8 cellular contexts compared by ENCODE assay signal in the genomic region with DNA sequence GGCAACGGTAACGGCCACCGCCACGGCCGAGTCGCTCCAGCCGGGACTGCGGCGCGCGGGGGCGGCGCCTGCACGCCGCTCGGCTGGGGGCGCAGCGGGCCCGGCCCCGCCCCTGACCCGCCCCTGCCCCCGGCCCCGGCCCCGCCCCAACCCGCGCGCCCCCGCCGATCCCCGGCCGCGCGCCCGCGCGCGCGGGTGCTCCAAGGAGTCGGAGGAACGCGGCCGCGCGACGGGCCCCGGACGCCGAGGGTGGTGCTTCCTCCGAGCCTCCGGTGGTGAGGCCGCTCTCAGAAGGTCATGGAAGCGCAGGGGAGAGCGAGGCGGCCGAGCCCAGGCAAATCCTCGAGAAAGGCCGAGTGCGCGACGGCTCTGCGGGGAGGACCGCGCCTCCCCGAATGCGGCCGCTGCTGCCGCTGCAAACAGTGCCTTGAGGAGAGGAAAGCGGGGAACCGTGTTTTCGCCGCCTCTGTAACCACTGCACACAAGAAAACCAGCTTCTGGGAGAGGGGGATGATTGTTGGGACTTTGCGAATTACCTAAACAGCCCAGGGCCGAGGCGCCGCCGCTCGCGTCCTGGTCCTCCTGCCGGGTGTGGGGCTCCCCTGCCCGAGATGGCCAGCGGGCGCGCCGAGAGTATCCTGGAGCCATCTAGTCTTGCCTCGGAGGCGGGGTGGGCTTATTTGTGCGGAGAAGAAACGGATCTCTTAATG. TPM values are rescaled to one million over a fixed set of nuclear protein-coding genes. Genes with fewer than 3 reads are reported as not detected.
DNase-seq lines count a peak whose midpoint lies in the region; ATAC-seq and TF ChIP-seq lines count a peak whose summit lies in the region.

A gene with protein sequence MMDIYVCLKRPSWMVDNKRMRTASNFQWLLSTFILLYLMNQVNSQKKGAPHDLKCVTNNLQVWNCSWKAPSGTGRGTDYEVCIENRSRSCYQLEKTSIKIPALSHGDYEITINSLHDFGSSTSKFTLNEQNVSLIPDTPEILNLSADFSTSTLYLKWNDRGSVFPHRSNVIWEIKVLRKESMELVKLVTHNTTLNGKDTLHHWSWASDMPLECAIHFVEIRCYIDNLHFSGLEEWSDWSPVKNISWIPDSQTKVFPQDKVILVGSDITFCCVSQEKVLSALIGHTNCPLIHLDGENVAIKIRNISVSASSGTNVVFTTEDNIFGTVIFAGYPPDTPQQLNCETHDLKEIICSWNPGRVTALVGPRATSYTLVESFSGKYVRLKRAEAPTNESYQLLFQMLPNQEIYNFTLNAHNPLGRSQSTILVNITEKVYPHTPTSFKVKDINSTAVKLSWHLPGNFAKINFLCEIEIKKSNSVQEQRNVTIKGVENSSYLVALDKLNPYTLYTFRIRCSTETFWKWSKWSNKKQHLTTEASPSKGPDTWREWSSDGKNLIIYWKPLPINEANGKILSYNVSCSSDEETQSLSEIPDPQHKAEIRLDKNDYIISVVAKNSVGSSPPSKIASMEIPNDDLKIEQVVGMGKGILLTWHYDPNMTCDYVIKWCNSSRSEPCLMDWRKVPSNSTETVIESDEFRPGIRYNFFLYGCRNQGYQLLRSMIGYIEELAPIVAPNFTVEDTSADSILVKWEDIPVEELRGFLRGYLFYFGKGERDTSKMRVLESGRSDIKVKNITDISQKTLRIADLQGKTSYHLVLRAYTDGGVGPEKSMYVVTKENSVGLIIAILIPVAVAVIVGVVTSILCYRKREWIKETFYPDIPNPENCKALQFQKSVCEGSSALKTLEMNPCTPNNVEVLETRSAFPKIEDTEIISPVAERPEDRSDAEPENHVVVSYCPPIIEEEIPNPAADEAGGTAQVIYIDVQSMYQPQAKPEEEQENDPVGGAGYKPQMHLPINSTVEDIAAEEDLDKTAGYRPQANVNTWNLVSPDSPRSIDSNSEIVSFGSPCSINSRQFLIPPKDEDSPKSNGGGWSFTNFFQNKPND (minus strand): TSS at position 48 of the 710 bp plus-strand sequence. CDS start 25,999 bp downstream, outside the sequence.

- intact Hi-C loops in right lobe of liver (cut with DNase I) = no loop called here

- no peaks in the 10 kb centered on the region for H3K36me3 ChIP-seq in effector memory CD4-positive, alpha-beta T cell (ENCODE audit: control insufficient read depth, insufficient read depth, low read length)
- no peaks in the 10 kb centered on the region for H3K36me3 ChIP-seq in right lobe of liver

- no peaks in the 10 kb centered on the region for H3K9me3 ChIP-seq in effector memory CD4-positive, alpha-beta T cell (ENCODE audit: control insufficient read depth, low read length)
- H3K9me3 ChIP-seq in right lobe of liver = no peaks in the 10 kb centered on the region

- no peak for TF ChIP-seq POLR2A in right lobe of liver (IDR thresholded peaks at IDR 0.05)

- no peak for TF ChIP-seq CTCF in right lobe of liver (IDR thresholded peaks at IDR 0.05)

- H3K4me1 ChIP-seq in effector memory CD4-positive, alpha-beta T cell (ENCODE audit: control insufficient read depth, insufficient read depth, low read length, poor library complexity, severe bottlenecking) = peaks cover 5% of the 10 kb centered on the region
- H3K4me1 ChIP-seq in right lobe of liver = peaks cover 0 to 12% (median 2%) of the 10 kb centered on the region in 4 donors

- DNase-seq in DMS114 treated with DMSO at 0.1 percent for 48 hours (lab: John Stamatoyannopoulos, UW; ENCODE audit: unreplicated experiment) (peak; percentile 69), HCEC 1CT (peak; percentile 77), NCI-H2171 (lab: John Stamatoyannopoulos, UW) (peak; percentile 94), right lobe of liver (peak; percentile 75 to 77 (median 76))
- DNase-seq in activated CD8-positive, alpha-beta memory T cell treated with anti-CD3 and anti-CD28 coated beads for 24 hours = peak; percentile 73
- peak in 2 of 3 donors; percentile 13 to 15 for DNase-seq in effector memory CD4-positive, alpha-beta T cell
- DNase-seq in stimulated activated CD4-positive, alpha-beta T cell treated with anti-CD3 and anti-CD28 coated beads, Interleukin-2, amount 100 ng/mL, for 4 hours (ENCODE audit: low read depth) = peak; percentile 32

- peaks cover 16% of the 10 kb centered on the region for H3K27me3 ChIP-seq in effector memory CD4-positive, alpha-beta T cell (replicated peaks; ENCODE audit: control insufficient read depth, insufficient read depth, low read length, poor library complexity, severe bottlenecking)
- no peaks in the 10 kb centered on the region for H3K27me3 ChIP-seq in right lobe of liver

- ATAC-seq in right lobe of liver = peak; percentile 76 to 86 (median 82)
- ATAC-seq in HG03460 (IDR thresholded peaks at IDR 0.05; ENCODE audit: unreplicated experiment) = no peak

- peak within 1 kb of the TSS; percentile 55 for H3K4me3 ChIP-seq in effector memory CD4-positive, alpha-beta T cell (ENCODE audit: insufficient read depth, low read depth, low read length, poor library complexity, severe bottlenecking)
- peak within 1 kb of the TSS; percentile 58 to 73 (median 66) for H3K4me3 ChIP-seq in right lobe of liver

- no peak within 1 kb of the TSS for H3K27ac ChIP-seq in effector memory CD4-positive, alpha-beta T cell (ENCODE audit: insufficient read depth, low read length, poor library complexity, severe bottlenecking)
- H3K27ac ChIP-seq in right lobe of liver = peak within 1 kb of the TSS; percentile 71 to 81 (median 74)

- 2% methylated on average over 10 of the region's 88 CpGs for WGBS in right lobe of liver (ENCODE audit: insufficient coverage, low coverage, low lambda C conversion rate, missing lambda C conversion rate)

RNA-seq across cellular contexts. Expression of the gene that starts here (rescaled TPM):
- total RNA-seq in right lobe of liver = 10 to 100 TPM; 14.3 to 52.1 (median 28.2) TPM

Comparison
In these comparisons a context has a peak if more than half of its experiments do, and no peak if none do; other contexts are left out.
1. DNase-seq: peak in every context shown above with its lines; median percentile 94 in NCI-H2171; 77 in HCEC 1CT; 76 in right lobe of liver; 73 in activated CD8-positive, alpha-beta memory T cell treated with anti-CD3 and anti-CD28 coated beads for 24 hours; 69 in DMS114 treated with DMSO at 0.1 percent for 48 hours; 32 in stimulated activated CD4-positive, alpha-beta T cell treated with anti-CD3 and anti-CD28 coated beads, Interleukin-2, amount 100 ng/mL, for 4 hours; 14 in effector memory CD4-positive, alpha-beta T cell.